7 cellular contexts compared by ENCODE assay signal in genomic region chr17:44556114-44556853, GRCh38. TPM values are rescaled to one million over a fixed set of nuclear protein-coding genes. Genes with fewer than 3 reads are reported as not detected.
A peak's percentile ranks its signal among the peaks of the same experiment; 100 is the strongest.
DNase-seq lines count a peak whose midpoint lies in the region; ATAC-seq and TF ChIP-seq lines count a peak whose summit lies in the region.

No MANE protein-coding gene starts in this region.

- H3K4me1 Mint-ChIP-seq in effector memory CD8-positive, alpha-beta T cell (ENCODE audit: low read depth in 2 of 2), result peaks cover 24 to 27% of the 10 kb centered on the region in 2 donors

- H3K27ac ChIP-seq in KMS-11 (0 out of 2 replicates have a peak overlapping the region, but pooled peaks have one; percentile 26), lung (ENCODE audit: low read depth in 1 of 2, low read length in 1 of 2) (peak overlapping the region; percentile 65), thoracic aorta (peak overlapping the region; percentile 83 to 89)

- no peaks in the 10 kb centered on the region for H3K36me3 ChIP-seq in KMS-11 (ENCODE audit: insufficient read depth)
- H3K36me3 ChIP-seq in lung (ENCODE audit: control insufficient read depth in 2 of 2, insufficient read depth in 2 of 2, low read length in 2 of 2), result no peaks in the 10 kb centered on the region
- H3K36me3 ChIP-seq in thoracic aorta, result no peaks in the 10 kb centered on the region

- peak overlapping the region; percentile 86 to 89 for H3K27ac Mint-ChIP-seq in effector memory CD8-positive, alpha-beta T cell

- ATAC-seq in effector memory CD8-positive, alpha-beta T cell (replicated peaks), result peak; percentile 47
- ATAC-seq in lung (ENCODE audit: insufficient read depth, low FRiP score) (peak; percentile 54), thoracic aorta (ENCODE audit: insufficient number of reproducible peaks, low FRiP score, low read depth) (no peak), GM18873 (IDR thresholded peaks at IDR 0.05; ENCODE audit: low FRiP score, unreplicated experiment) (no peak)

- peaks cover 6% of the 10 kb centered on the region; the same call in 1 of the 2 replicates for H3K27me3 ChIP-seq in KMS-11 (ENCODE audit: insufficient read depth, low read depth)
- no peaks in the 10 kb centered on the region for H3K27me3 ChIP-seq in lung (ENCODE audit: control insufficient read depth, insufficient read depth)
- no peaks in the 10 kb centered on the region for H3K27me3 ChIP-seq in thoracic aorta (replicated peaks; ENCODE audit: insufficient read depth)

- peak overlapping the region; percentile 97 to 98 for H3K4me3 Mint-ChIP-seq in effector memory CD8-positive, alpha-beta T cell

- DNase-seq in GDM1 (lab: John Stamatoyannopoulos, UW) (peak; percentile 24), SKM-1 (lab: John Stamatoyannopoulos, UW; ENCODE audit: unreplicated experiment) (peak; percentile 45), lung (ENCODE audit: low spot score) (no peak), thoracic aorta (ENCODE audit: low spot score) (no peak)
- peak in 1 of 3 experiments; percentile 10 for DNase-seq in effector memory CD8-positive, alpha-beta T cell

- H3K9ac ChIP-seq in KMS-11, result peak overlapping the region; percentile 23; the same call in 1 of the 2 replicates

- TF ChIP-seq CTCF in KMS-11 (conservative IDR thresholded peaks at IDR 0.05; ENCODE audit: low read depth, low read length) (no peak), lung (IDR thresholded peaks at IDR 0.05; ENCODE audit: control extremely low read depth, extremely low read depth) (no peak), thoracic aorta (IDR thresholded peaks at IDR 0.05) (no peak)

- WGBS in lung, 2 donors, result 2 to 4% methylated on average over 28 of the region's 28 CpGs

- no peaks in the 10 kb centered on the region for H4K20me1 ChIP-seq in KMS-11 (ENCODE audit: insufficient read depth)

- H3K36me3 Mint-ChIP-seq in effector memory CD8-positive, alpha-beta T cell (ENCODE audit: insufficient read depth), result peaks cover 15% of the 10 kb centered on the region

- no peak overlapping the region for H3K4me3 ChIP-seq in KMS-11 (IDR thresholded peaks at IDR 0.05; ENCODE audit: insufficient read depth, low read depth, low read length)
- H3K4me3 ChIP-seq in lung, result peak overlapping the region; percentile 11
- peak overlapping the region; percentile 83 for H3K4me3 ChIP-seq in thoracic aorta

- H3K9me3 Mint-ChIP-seq in effector memory CD8-positive, alpha-beta T cell, result no peaks in the 10 kb centered on the region

- H3K27me3 Mint-ChIP-seq in effector memory CD8-positive, alpha-beta T cell, result peaks cover 49 to 82% of the 10 kb centered on the region in 2 donors

- H3K79me2 ChIP-seq in KMS-11 (ENCODE audit: insufficient read depth, low read depth), result no peaks in the 10 kb centered on the region

- H3K4me2 ChIP-seq in KMS-11, result peak overlapping the region; percentile 62

- H3K4me1 ChIP-seq in KMS-11 (ENCODE audit: low read depth, poor library complexity, severe bottlenecking), result peaks cover 4% of the 10 kb centered on the region
- peaks cover 0 to 9% of the 10 kb centered on the region in 2 donors for H3K4me1 ChIP-seq in lung (ENCODE audit: control insufficient read depth in 2 of 2, insufficient read depth in 2 of 2, low read length in 2 of 2)
- H3K4me1 ChIP-seq in thoracic aorta (ENCODE audit: control insufficient read depth in 1 of 2, low read depth in 2 of 2), result peaks cover 14 to 24% of the 10 kb centered on the region in 2 donors

- H3K9me3 ChIP-seq in lung (ENCODE audit: control insufficient read depth in 2 of 2, insufficient read depth in 1 of 2, low read length in 1 of 2) (peaks cover 0 to 2% of the 10 kb centered on the region in 2 donors), thoracic aorta (no peaks in the 10 kb centered on the region)

- H2AFZ ChIP-seq in KMS-11 (ENCODE audit: low read depth), result peak overlapping the region; percentile 80

RNA-seq across cellular contexts. Expression of gene FZD2, which starts 1.0 kb away (rescaled TPM):
- total RNA-seq in lung (10 to 100 TPM in 1 of 2 donors, 1 to 10 TPM in 1; 8.3 to 14.1 TPM), thoracic aorta (10 to 100 TPM; 12.6 to 24.2 TPM)
- 1 to 10 TPM; 3.8 to 5.5 TPM for polyA plus RNA-seq in lung

RNA-seq across cellular contexts. Expression of gene GPATCH8, which starts 53.1 kb away (rescaled TPM):
- total RNA-seq in lung (10 to 100 TPM; 36.2 to 62.0 TPM), thoracic aorta (10 to 100 TPM; 39.3 to 56.1 TPM)
- polyA plus RNA-seq in lung, result 10 to 100 TPM in 1 of 2 donors, 1 to 10 TPM in 1; 8.9 to 11.4 TPM

Comparison
In these comparisons a context has a peak if more than half of its experiments do, and no peak if none do; other contexts are left out.
1. DNase-seq: peak in GDM1 (single experiment) and SKM-1 (single experiment); none in lung (single experiment) and thoracic aorta (single experiment).
2. H3K27ac ChIP-seq: peak in every context shown above with its lines; median percentile 86 in thoracic aorta; 65 in lung; 26 in KMS-11.
3. ATAC-seq: peak in effector memory CD8-positive, alpha-beta T cell (single experiment) and lung (single experiment); none in thoracic aorta (single experiment) and GM18873 (single experiment).